ENCODE assay signal across 1 cellular context in genomic region chr11:64829536-64830251, GRCh38.
A peak's percentile ranks its signal among the peaks of the same experiment; 100 is the strongest.
TF ChIP-seq lines count a peak whose summit lies in the region.

No MANE protein-coding gene starts in this region.

TF ChIP-seq in K562, 482 proteins besides CTCF, POLR2A, EP300 and RAD21:
- TF ChIP-seq POLR2G (IDR thresholded peaks at IDR 0.05; ENCODE audit: low read depth, low read length) (0 out of 2 replicates have a peak, but pooled peaks have one; percentile 48), ZNF316 (IDR thresholded peaks at IDR 0.05) (no peak), ZBTB33 (CRISPR knock-in tag; IDR thresholded peaks at IDR 0.05) (peak; percentile 65; the same call in 1 of the 2 replicates)
